8 cellular contexts compared by ENCODE assay signal in genomic region chr14:73491977-73492552, GRCh38. TPM values are rescaled to one million over a fixed set of nuclear protein-coding genes. Genes with fewer than 3 reads are reported as not detected.
DNase-seq lines count a peak whose midpoint lies in the region; ATAC-seq and TF ChIP-seq lines count a peak whose summit lies in the region.

No MANE protein-coding gene starts in this region.

- peak overlapping the region; percentile 99 for H3K4me2 ChIP-seq in DND-41 (ENCODE audit: insufficient read depth, low read length)
- peak overlapping the region; percentile 96 for H3K4me2 ChIP-seq in parathyroid adenoma (ENCODE audit: low read length)

- H3K9me3 ChIP-seq in DND-41 (ENCODE audit: insufficient read depth, low read length, severe bottlenecking): no peaks in the 10 kb centered on the region
- H3K9me3 ChIP-seq in Panc1 (ENCODE audit: control insufficient read depth, insufficient read depth, low read depth, low read length): no peaks in the 10 kb centered on the region
- H3K9me3 ChIP-seq in esophagus (ENCODE audit: control insufficient read depth in 2 of 2, insufficient read depth in 1 of 2, low read depth in 1 of 2, low read length in 1 of 2): no peaks in the 10 kb centered on the region
- H3K9me3 ChIP-seq in parathyroid adenoma (ENCODE audit: control insufficient read depth, low read length): no peaks in the 10 kb centered on the region

- H3K27me3 ChIP-seq in DND-41 (ENCODE audit: insufficient read depth, low read length, poor library complexity): no peaks in the 10 kb centered on the region
- no peaks in the 10 kb centered on the region for H3K27me3 ChIP-seq in Panc1 (ENCODE audit: control insufficient read depth, insufficient read depth, low read length)
- H3K27me3 ChIP-seq in esophagus (ENCODE audit: control insufficient read depth in 1 of 2, insufficient read depth in 2 of 2, low read length in 2 of 2): no peaks in the 10 kb centered on the region
- no peaks in the 10 kb centered on the region for H3K27me3 ChIP-seq in parathyroid adenoma (ENCODE audit: control insufficient read depth, insufficient read depth, low read length)

- no peak for DNase-seq in DND-41
- DNase-seq in Panc1 (ENCODE audit: low read depth, low spot score): no peak
- no peak for DNase-seq in cerebellum (ENCODE audit: low spot score)
- DNase-seq in NCI-H1092 (lab: John Stamatoyannopoulos, UW): no peak
- DNase-seq in foreskin melanocyte: no peak

- POLR2A ChIA-PET in Panc1 (lab: Charles Lee): interaction anchor here (0.7 kb wide), 1 partner anchor 270 kb away, joined by 4 read pairs; no protein-coding TSS in a partner anchor

- H3K4me1 ChIP-seq in DND-41 (ENCODE audit: insufficient read depth, low read length) (peaks cover 45% of the 10 kb centered on the region), Panc1 (ENCODE audit: control insufficient read depth, insufficient read depth, low read length) (peaks cover 9% of the 10 kb centered on the region), esophagus (ENCODE audit: control insufficient read depth in 2 of 2, insufficient read depth in 2 of 2, low read length in 1 of 2) (peaks cover 10 to 13% of the 10 kb centered on the region in 2 donors), parathyroid adenoma (peaks cover 14% of the 10 kb centered on the region)

- in situ Hi-C loops in Panc1 (cut with HindIII; ENCODE audit: low pct_unique_long_range_greater_than_20kb, low sequenced_read_pairs): no loop called here

- no TSS peak for BruUV-seq in Panc1 (replicated peaks; lab: Mats Ljungman, UMichigan)

- peaks cover 51% of the 10 kb centered on the region for H3K36me3 ChIP-seq in DND-41 (ENCODE audit: insufficient read depth, low read length)
- H3K36me3 ChIP-seq in Panc1 (ENCODE audit: control insufficient read depth, insufficient read depth, low read length): no peaks in the 10 kb centered on the region
- H3K36me3 ChIP-seq in esophagus (ENCODE audit: control insufficient read depth in 2 of 2, insufficient read depth in 2 of 2, low read length in 1 of 2): peaks cover 0 to 3% of the 10 kb centered on the region in 2 donors
- H3K36me3 ChIP-seq in parathyroid adenoma (ENCODE audit: control insufficient read depth, insufficient read depth, low read length): no peaks in the 10 kb centered on the region

- H3K27ac ChIP-seq in DND-41 (ENCODE audit: low read length) (peak overlapping the region; percentile 87), Panc1 (ENCODE audit: low read length) (peak overlapping the region; percentile 70), esophagus (ENCODE audit: low read depth in 2 of 2, low read length in 1 of 2) (peak overlapping the region in 1 of 2 donors; percentile 95), parathyroid adenoma (no peak overlapping the region)

- H2AFZ ChIP-seq in DND-41 (ENCODE audit: low read depth, low read length): peak overlapping the region; percentile 82; the same call in 1 of the 2 replicates
- no peak overlapping the region for H2AFZ ChIP-seq in parathyroid adenoma

- TF ChIP-seq CTCF in DND-41 (IDR thresholded peaks at IDR 0.05; ENCODE audit: borderline replicate concordance, extremely low read depth, low read length, poor library complexity, severe bottlenecking): no peak
- TF ChIP-seq CTCF in Panc1 (IDR thresholded peaks at IDR 0.05): no peak
- TF ChIP-seq CTCF in parathyroid adenoma (IDR thresholded peaks at IDR 0.05): no peak

- H4K20me1 ChIP-seq in DND-41 (ENCODE audit: insufficient read depth, low read length): peaks cover 40% of the 10 kb centered on the region

- H3K4me3 ChIP-seq in DND-41 (ENCODE audit: low read depth in 1 of 2, low read length in 2 of 2): peak overlapping the region; percentile 70 to 92; a peak in 3 of 4 replicates
- peak overlapping the region; percentile 67 to 70 for H3K4me3 ChIP-seq in Panc1 (ENCODE audit: low read depth in 2 of 2, low read length in 2 of 2)
- H3K4me3 ChIP-seq in esophagus (ENCODE audit: low read depth in 1 of 2, low read length in 2 of 2): peak overlapping the region; percentile 74 to 86
- H3K4me3 ChIP-seq in parathyroid adenoma (ENCODE audit: low read depth, low read length): peak overlapping the region; percentile 71

- WGBS in esophagus, 2 donors: 49% methylated on average over 28 of the region's 28 CpGs

- CTCF ChIA-PET in Panc1 (lab: Charles Lee): no interaction called here

- H3K9ac ChIP-seq in DND-41 (ENCODE audit: low read depth, low read length) (peak overlapping the region; percentile 86), parathyroid adenoma (no peak overlapping the region)

- ATAC-seq in DND-41 (ENCODE audit: insufficient read depth, low read depth) (0 out of 3 replicates have a peak, but pooled peaks have one; percentile 0), Panc1 (no peak), HG03354 (IDR thresholded peaks at IDR 0.05; ENCODE audit: poor library complexity, severe bottlenecking, unreplicated experiment) (no peak)

- peaks cover 48% of the 10 kb centered on the region for H3K79me2 ChIP-seq in DND-41 (ENCODE audit: insufficient read depth, low read length)
- H3K79me2 ChIP-seq in parathyroid adenoma: no peaks in the 10 kb centered on the region

- intact Hi-C loops in Panc1 (cut with micrococcal nuclease; ENCODE audit: unreplicated experiment): no loop called here

RNA-seq across cellular contexts. Expression of gene RIOX1, which starts 1.3 kb away (rescaled TPM):
- total RNA-seq in Panc1 (2021; ENCODE audit: unreplicated experiment) (16.7 TPM), cerebellum (18.6 TPM)
- polyA plus RNA-seq in Panc1 (2012; ENCODE audit: insufficient read length): 15.0 TPM
- polyA plus RNA-seq in esophagus: 1 to 10 TPM; 4.9 to 6.6 TPM

RNA-seq across cellular contexts. Expression of gene NUMB, which starts 33.7 kb away (rescaled TPM):
- total RNA-seq in Panc1 (2021; ENCODE audit: unreplicated experiment) (51.5 TPM), cerebellum (34.5 TPM)
- 30.0 TPM for polyA plus RNA-seq in Panc1 (2012; ENCODE audit: insufficient read length)
- polyA plus RNA-seq in esophagus: 10 to 100 TPM; 26.9 to 34.8 TPM

RNA-seq across cellular contexts. Expression of gene ACOT1, which starts 44.9 kb away (rescaled TPM):
- total RNA-seq in Panc1 (2021; ENCODE audit: unreplicated experiment) (6.4 TPM), cerebellum (1.5 TPM)
- 3.8 TPM for polyA plus RNA-seq in Panc1 (2012; ENCODE audit: insufficient read length)
- polyA plus RNA-seq in esophagus: 1 to 10 TPM; 3.0 to 3.9 TPM
